In genomic region chr1:195965036-195965435, GRCh38 we compare ENCODE assay signal across 17 cellular contexts.
A peak's percentile ranks its signal among the peaks of the same experiment; 100 is the strongest.
DNase-seq lines count a peak whose midpoint lies in the region; ATAC-seq and TF ChIP-seq lines count a peak whose summit lies in the region.
"Had no signal": no experiment of that assay in that cellular context is flagged by ENCODE, and none has a peak within 500 bp of the region (broad histone marks: within the 10 kb centered on the region; RNA-seq: fewer than 3 reads in every experiment).

No MANE protein-coding gene starts in this region.

- no peaks in the 10 kb centered on the region for H3K27me3 ChIP-seq in breast epithelium
- H3K27me3 ChIP-seq in mammary epithelial cell (ENCODE audit: insufficient read depth, low read length) = no peaks in the 10 kb centered on the region
- H3K27me3 ChIP-seq in psoas muscle (ENCODE audit: insufficient read depth in 3 of 3, low read length in 2 of 3) = no peaks in the 10 kb centered on the region
- H3K27me3 ChIP-seq: BLaER1 had no signal

- peak overlapping the region; percentile 46 for H3K27ac Mint-ChIP-seq in MCF 10A (ENCODE audit: low read depth, unreplicated experiment)
- H3K27ac Mint-ChIP-seq: CD8-positive, alpha-beta memory T cell had no signal

- no peaks in the 10 kb centered on the region for H3K9me3 Mint-ChIP-seq in MCF 10A (ENCODE audit: unreplicated experiment)

- no peak overlapping the region for H3K4me3 Mint-ChIP-seq in MCF 10A (ENCODE audit: unreplicated experiment)
- H3K4me3 Mint-ChIP-seq: CD8-positive, alpha-beta memory T cell had no signal

- WGBS in mammary epithelial cell (ENCODE audit: low coverage, missing lambda C conversion rate) = 82% methylated on average over 3 of the region's 3 CpGs
- 23 to 42% (median 28%) methylated on average over 3 of the region's 3 CpGs for WGBS in psoas muscle, 3 donors

- TF ChIP-seq CTCF in MCF 10A (IDR thresholded peaks at IDR 0.05; ENCODE audit: unreplicated experiment) (no peak), breast epithelium (IDR thresholded peaks at IDR 0.05) (no peak), mammary epithelial cell (conservative IDR thresholded peaks at IDR 0.05 in 1 of 2, IDR thresholded peaks at IDR 0.05 in 1 of 2; ENCODE audit: extremely low read depth in 1 of 2, insufficient read depth in 1 of 2, low read depth in 1 of 2, low read length in 2 of 2) (no peak), psoas muscle (IDR thresholded peaks at IDR 0.05) (no peak)

- no peaks in the 10 kb centered on the region for H3K79me2 ChIP-seq in mammary epithelial cell (ENCODE audit: insufficient read depth, low read length)

- intact Hi-C loops in MCF 10A (cut with micrococcal nuclease) = no loop called here
- intact Hi-C loops in breast epithelium (cut with DNase I; ENCODE audit: low total_unique reads) = no loop called here
- intact Hi-C loops in mammary epithelial cell (cut with micrococcal nuclease) = no loop called here
- intact Hi-C loops in psoas muscle (cut with DNase I) = no loop called here

- H4K20me1 ChIP-seq in mammary epithelial cell (ENCODE audit: insufficient read depth, low read length) = no peaks in the 10 kb centered on the region
- H4K20me1 ChIP-seq: BLaER1 had no signal

- H3K4me3 ChIP-seq in breast epithelium (no peak overlapping the region), mammary epithelial cell (replicated peaks in 1 of 3; ENCODE audit: insufficient read depth in 1 of 3, low read depth in 2 of 3, low read length in 3 of 3) (no peak overlapping the region), psoas muscle (no peak overlapping the region)
- H3K4me3 ChIP-seq: BLaER1, HAP-1 had no signal

- no peaks in the 10 kb centered on the region for H3K27me3 Mint-ChIP-seq in MCF 10A (ENCODE audit: insufficient read depth, unreplicated experiment)
- H3K27me3 Mint-ChIP-seq: CD8-positive, alpha-beta memory T cell had no signal

- CTCF ChIA-PET in MCF 10A (lab: Yijun Ruan, JAX) (interaction anchor here (1.0 to 1.6 kb wide), 2 partner anchors 18 to 344 kb away, joined by 3 to 4 read pairs; no protein-coding TSS in a partner anchor), mammary epithelial cell (lab: Charles Lee; ENCODE audit: low non-redundant PET) (interaction anchor here (0.5 kb wide), 1 partner anchor 9 kb away, joined by 3 read pairs; no protein-coding TSS in a partner anchor)

- H3K36me3 Mint-ChIP-seq in MCF 10A (ENCODE audit: insufficient read depth, unreplicated experiment) = no peaks in the 10 kb centered on the region
- H3K36me3 Mint-ChIP-seq: CD8-positive, alpha-beta memory T cell had no signal

- in situ Hi-C loops in mammary epithelial cell (cut with MboI; ENCODE audit: low sequenced_read_pairs in 2 of 2) = no loop called here

- H3K9me3 ChIP-seq in breast epithelium (no peaks in the 10 kb centered on the region), mammary epithelial cell (replicated peaks; ENCODE audit: insufficient read depth, low read length) (no peaks in the 10 kb centered on the region), psoas muscle (no peaks in the 10 kb centered on the region)
- H3K9me3 ChIP-seq: BLaER1, Caco-2, HAP-1 had no signal

- no peak overlapping the region for H3K9ac ChIP-seq in mammary epithelial cell (ENCODE audit: insufficient read depth, low read length)
- H3K9ac ChIP-seq: BLaER1 had no signal

- no peak overlapping the region for H3K4me2 ChIP-seq in mammary epithelial cell (ENCODE audit: insufficient read depth, low read depth, low read length)
- H3K4me2 ChIP-seq: BLaER1 had no signal

- no peak for DNase-seq in MCF 10A (ENCODE audit: unreplicated experiment)
- no peak for DNase-seq in breast epithelium (ENCODE audit: low spot score in 2 of 2)
- DNase-seq in mammary epithelial cell = peak; percentile 18
- peak; percentile 2 for DNase-seq in fibroblast of peridontal ligament (ENCODE audit: extremely low read depth)
- DNase-seq in NCI-H2196 treated with DMSO at 0.1 percent for 48 hours (lab: John Stamatoyannopoulos, UW; ENCODE audit: unreplicated experiment) = no peak
- DNase-seq in psoas muscle = no peak
- DNase-seq: AML-193; Caco-2; CD8-positive, alpha-beta memory T cell; DMS53; GF-D8; IMR-90 had no signal

- ATAC-seq in GM18873 (IDR thresholded peaks at IDR 0.05; ENCODE audit: low FRiP score, unreplicated experiment) (no peak), psoas muscle (no peak), GM21423 (IDR thresholded peaks at IDR 0.05; ENCODE audit: unreplicated experiment) (no peak)

- no peaks in the 10 kb centered on the region for H3K36me3 ChIP-seq in breast epithelium
- no peaks in the 10 kb centered on the region for H3K36me3 ChIP-seq in mammary epithelial cell (ENCODE audit: insufficient read depth, low read length)
- no peaks in the 10 kb centered on the region for H3K36me3 ChIP-seq in psoas muscle (ENCODE audit: insufficient read depth in 1 of 2, low read depth in 1 of 2)
- H3K36me3 ChIP-seq: BLaER1, HAP-1 had no signal

- peak overlapping the region; percentile 61 for H2AFZ ChIP-seq in mammary epithelial cell (ENCODE audit: low read depth, low read length)

- TF ChIP-seq POLR2A in breast epithelium (IDR thresholded peaks at IDR 0.05) = no peak

- H3K4me1 ChIP-seq in breast epithelium (no peaks in the 10 kb centered on the region), mammary epithelial cell (ENCODE audit: insufficient read depth, low read length) (no peaks in the 10 kb centered on the region), psoas muscle (no peaks in the 10 kb centered on the region)
- H3K4me1 ChIP-seq: BLaER1, Caco-2, HAP-1 had no signal

- no peak overlapping the region for H3K27ac ChIP-seq in breast epithelium
- no peak overlapping the region for H3K27ac ChIP-seq in mammary epithelial cell (ENCODE audit: insufficient read depth, low read depth, low read length)
- H3K27ac ChIP-seq in psoas muscle = no peak overlapping the region
- H3K27ac ChIP-seq: 22Rv1, BLaER1 had no signal

- no peaks in the 10 kb centered on the region for H3K4me1 Mint-ChIP-seq in MCF 10A (ENCODE audit: insufficient read depth, unreplicated experiment)
- H3K4me1 Mint-ChIP-seq: CD8-positive, alpha-beta memory T cell had no signal

- dilution Hi-C loops in mammary epithelial cell (cut with HindIII; ENCODE audit: low sequenced_read_pairs) = no loop called here

- POLR2A ChIA-PET in MCF 10A (lab: Yijun Ruan, JAX) = no interaction called here

- BruUV-seq in MCF 10A (replicated peaks; lab: Mats Ljungman, UMichigan) (no TSS peak), mammary epithelial cell (replicated peaks; lab: Mats Ljungman, UMichigan) (no TSS peak)

Comparison
In these comparisons a context has a peak if more than half of its experiments do, and no peak if none do; other contexts are left out.
1. DNase-seq: peak in mammary epithelial cell (single experiment) and fibroblast of peridontal ligament (single experiment); none in MCF 10A (single experiment), breast epithelium (0 of 2), NCI-H2196 treated with DMSO at 0.1 percent for 48 hours (single experiment) and psoas muscle (0 of 2).